Comparison of ENCODE assay signal across 1 cellular context in genomic region chr2:85827879-85828569, GRCh38.
TF ChIP-seq lines count a peak whose summit lies in the region.

No MANE protein-coding gene starts in this region.

TF ChIP-seq in IMR-90, 13 proteins besides CTCF, POLR2A, EP300 and RAD21:
- TF ChIP-seq, protein P1, sequence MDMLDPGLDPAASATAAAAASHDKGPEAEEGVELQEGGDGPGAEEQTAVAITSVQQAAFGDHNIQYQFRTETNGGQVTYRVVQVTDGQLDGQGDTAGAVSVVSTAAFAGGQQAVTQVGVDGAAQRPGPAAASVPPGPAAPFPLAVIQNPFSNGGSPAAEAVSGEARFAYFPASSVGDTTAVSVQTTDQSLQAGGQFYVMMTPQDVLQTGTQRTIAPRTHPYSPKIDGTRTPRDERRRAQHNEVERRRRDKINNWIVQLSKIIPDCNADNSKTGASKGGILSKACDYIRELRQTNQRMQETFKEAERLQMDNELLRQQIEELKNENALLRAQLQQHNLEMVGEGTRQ (IDR thresholded peaks at IDR 0.05; ENCODE audit: low read depth, low read length): no peak
- TF ChIP-seq, protein P2, sequence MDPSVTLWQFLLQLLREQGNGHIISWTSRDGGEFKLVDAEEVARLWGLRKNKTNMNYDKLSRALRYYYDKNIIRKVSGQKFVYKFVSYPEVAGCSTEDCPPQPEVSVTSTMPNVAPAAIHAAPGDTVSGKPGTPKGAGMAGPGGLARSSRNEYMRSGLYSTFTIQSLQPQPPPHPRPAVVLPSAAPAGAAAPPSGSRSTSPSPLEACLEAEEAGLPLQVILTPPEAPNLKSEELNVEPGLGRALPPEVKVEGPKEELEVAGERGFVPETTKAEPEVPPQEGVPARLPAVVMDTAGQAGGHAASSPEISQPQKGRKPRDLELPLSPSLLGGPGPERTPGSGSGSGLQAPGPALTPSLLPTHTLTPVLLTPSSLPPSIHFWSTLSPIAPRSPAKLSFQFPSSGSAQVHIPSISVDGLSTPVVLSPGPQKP (IDR thresholded peaks at IDR 0.05; ENCODE audit: borderline replicate concordance, low read depth, low read length): no peak
- TF ChIP-seq MAFK (IDR thresholded peaks at IDR 0.05; ENCODE audit: low read depth, low read length) (no peak), MXI1 (IDR thresholded peaks at IDR 0.05; ENCODE audit: borderline replicate concordance, low read depth, low read length) (no peak), MAZ (IDR thresholded peaks at IDR 0.05; ENCODE audit: borderline replicate concordance, low read depth, low read length) (no peak), BHLHE40 (IDR thresholded peaks at IDR 0.05; ENCODE audit: low read depth, low read length) (no peak), RCOR1 (IDR thresholded peaks at IDR 0.05; ENCODE audit: insufficient replicate concordance, low read length) (no peak)
